In the genomic region with DNA sequence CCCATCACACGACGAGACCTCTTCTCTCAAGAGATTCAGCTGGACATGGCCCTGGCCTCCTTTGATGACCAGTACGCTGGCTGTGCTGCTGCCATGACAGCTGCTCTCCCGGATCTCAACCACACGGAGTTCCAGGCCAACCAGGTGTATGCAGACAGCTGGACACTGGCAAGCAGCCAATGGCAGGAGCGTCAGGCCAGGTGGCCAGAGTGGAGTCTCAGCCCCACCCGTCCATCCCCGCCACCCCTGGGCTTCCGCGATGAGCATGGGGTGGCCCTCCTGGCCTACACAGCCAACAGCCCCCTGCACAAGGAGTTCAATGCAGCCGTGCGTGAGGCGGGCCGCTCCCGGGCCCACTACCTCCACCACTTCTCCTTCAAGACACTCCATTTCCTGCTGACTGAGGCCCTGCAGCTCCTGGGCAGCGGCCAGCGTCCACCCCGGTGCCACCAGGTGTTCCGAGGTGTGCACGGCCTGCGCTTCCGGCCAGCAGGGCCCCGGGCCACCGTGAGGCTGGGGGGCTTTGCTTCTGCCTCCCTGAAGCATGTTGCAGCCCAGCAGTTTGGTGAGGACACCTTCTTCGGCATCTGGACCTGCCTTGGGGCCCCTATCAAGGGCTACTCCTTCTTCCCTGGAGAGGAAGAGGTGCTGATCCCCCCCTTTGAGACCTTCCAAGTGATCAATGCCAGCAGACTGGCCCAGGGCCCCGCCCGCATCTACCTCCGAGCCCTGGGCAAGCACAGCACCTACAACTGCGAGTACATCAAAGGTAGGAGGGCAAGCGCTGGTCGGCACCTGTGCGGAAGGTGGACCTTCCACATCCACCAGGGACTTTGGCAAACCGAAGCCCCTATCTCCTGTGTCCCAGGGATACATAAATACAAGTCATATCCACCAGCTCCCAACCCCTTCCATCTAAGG, we compare ENCODE assay signal across 21 cellular contexts. TPM values are rescaled to one million over a fixed set of nuclear protein-coding genes. Genes with fewer than 3 reads are reported as not detected.
A peak's percentile ranks its signal among the peaks of the same experiment; 100 is the strongest.
DNase-seq lines count a peak whose midpoint lies in the region; ATAC-seq and TF ChIP-seq lines count a peak whose summit lies in the region.
"Had no signal": no experiment of that assay in that cellular context is flagged by ENCODE, and none has a peak within 500 bp of the region (broad histone marks: within the 10 kb centered on the region; RNA-seq: fewer than 3 reads in every experiment).

No MANE protein-coding gene starts in this region.

- WGBS in body of pancreas, 2 donors, result 85 to 93% methylated on average over 11 to 33 of the region's 33 CpGs

- ATAC-seq in body of pancreas, result no peak
- ATAC-seq: T-cell had no signal

- DNase-seq in DMS53 treated with DMSO at 0.1 percent for 48 hours (lab: John Stamatoyannopoulos, UW; ENCODE audit: unreplicated experiment) (peak; percentile 2), NCI-H146 treated with DMSO at 0.1 percent for 48 hours (lab: John Stamatoyannopoulos, UW; ENCODE audit: unreplicated experiment) (peak; percentile 28), body of pancreas (peak; percentile 26 to 61 (median 42)), myocyte (ENCODE audit: low read depth) (peak; percentile 14), NCI-H187 treated with DMSO at 0.1 percent for 48 hours (lab: John Stamatoyannopoulos, UW) (no peak), AG08396 (ENCODE audit: low spot score) (no peak), T-helper 9 cell (no peak)
- DNase-seq in T-helper 2 cell treated with Interferon-gamma antibody and Interleukin-4, amounts not matched to agents 5 μg/mL and 100 μg/mL, for 36 hours (ENCODE audit: low spot score), result no peak
- DNase-seq: ACHN; BE2C; CD8-positive, alpha-beta memory T cell; KBM-7; NCI-H1092 treated with DMSO at 0.1 percent for 48 hours; NCI-H187; NCI-H2171; NCI-H510A treated with DMSO at 0.1 percent for 48 hours; T-cell had no signal

- H3K36me3 Mint-ChIP-seq in T-helper 2 cell treated with Interferon-gamma antibody and Interleukin-4, amounts not matched to agents 5 μg/mL and 100 μg/mL, for 36 hours (ENCODE audit: low read depth), result no peaks in the 10 kb centered on the region

- H3K36me3 ChIP-seq in body of pancreas (replicated peaks in 1 of 2; ENCODE audit: insufficient read depth in 1 of 2, low read depth in 2 of 2), result no peaks in the 10 kb centered on the region
- H3K36me3 ChIP-seq: BE2C, HAP-1 had no signal

- H3K4me1 Mint-ChIP-seq in T-helper 2 cell treated with Interferon-gamma antibody and Interleukin-4, amounts not matched to agents 5 μg/mL and 100 μg/mL, for 36 hours (ENCODE audit: low read depth), result peaks cover 2% of the 10 kb centered on the region
- H3K4me1 Mint-ChIP-seq: CD8-positive, alpha-beta memory T cell; T-cell had no signal

- no peak overlapping the region for H3K4me3 ChIP-seq in body of pancreas
- H3K4me3 ChIP-seq: HAP-1, SK-N-MC had no signal

- intact Hi-C loops in body of pancreas (cut with DNase I), result no loop called here

- H3K27me3 Mint-ChIP-seq in T-helper 2 cell treated with Interferon-gamma antibody and Interleukin-4, amounts not matched to agents 5 μg/mL and 100 μg/mL, for 36 hours (ENCODE audit: low read depth), result peaks cover 9% of the 10 kb centered on the region

- H3K9me3 ChIP-seq in body of pancreas, result no peaks in the 10 kb centered on the region
- H3K9me3 ChIP-seq: BE2C, HAP-1 had no signal

- no peak overlapping the region for H3K27ac ChIP-seq in body of pancreas
- H3K27ac ChIP-seq: SK-N-MC had no signal

- no peaks in the 10 kb centered on the region for H3K9me3 Mint-ChIP-seq in T-helper 2 cell treated with Interferon-gamma antibody and Interleukin-4, amounts not matched to agents 5 μg/mL and 100 μg/mL, for 36 hours
- H3K9me3 Mint-ChIP-seq: CD8-positive, alpha-beta memory T cell; T-cell had no signal

- H3K27me3 ChIP-seq in body of pancreas, result no peaks in the 10 kb centered on the region
- H3K27me3 ChIP-seq: BE2C had no signal

- H3K27ac Mint-ChIP-seq in T-helper 2 cell treated with Interferon-gamma antibody and Interleukin-4, amounts not matched to agents 5 μg/mL and 100 μg/mL, for 36 hours, result no peak overlapping the region
- H3K27ac Mint-ChIP-seq: T-cell had no signal

- no peak for TF ChIP-seq POLR2A in body of pancreas (IDR thresholded peaks at IDR 0.05)

- no peak overlapping the region for H3K4me3 Mint-ChIP-seq in T-helper 2 cell treated with Interferon-gamma antibody and Interleukin-4, amounts not matched to agents 5 μg/mL and 100 μg/mL, for 36 hours
- H3K4me3 Mint-ChIP-seq: CD8-positive, alpha-beta memory T cell; T-cell had no signal

- no peaks in the 10 kb centered on the region for H3K4me1 ChIP-seq in body of pancreas
- H3K4me1 ChIP-seq: BE2C, HAP-1 had no signal

- no peak for TF ChIP-seq CTCF in body of pancreas (IDR thresholded peaks at IDR 0.05)

RNA-seq across cellular contexts. Expression of a gene that starts 11.3 kb away (rescaled TPM):
- 1 to 10 TPM; 2.3 to 3.0 TPM for total RNA-seq in body of pancreas
- 0.47 and 0.59 TPM in 2 replicates for total RNA-seq in myocyte
- polyA plus RNA-seq in myocyte (2012), result 0.68 TPM

RNA-seq across cellular contexts. Expression of a gene that starts 14.9 kb away (rescaled TPM):
- total RNA-seq in body of pancreas (not detected), myocyte (2.4 and 2.7 TPM in 2 replicates)
- polyA plus RNA-seq in myocyte (2012), result 0.64 TPM
- total RNA-seq: CD8-positive, alpha-beta memory T cell; HT1080; MCF 10A; T-cell had no signal
- polyA plus RNA-seq: CD8-positive, alpha-beta memory T cell had no signal

RNA-seq across cellular contexts. Expression of a gene that starts 18.1 kb away (rescaled TPM):
- total RNA-seq in body of pancreas (not detected), myocyte (0.88 and 2.4 TPM in 2 replicates)
- polyA plus RNA-seq in myocyte (2012), result 0.93 TPM
- total RNA-seq: CD8-positive, alpha-beta memory T cell; HT1080; MCF 10A; T-cell had no signal
- polyA plus RNA-seq: CD8-positive, alpha-beta memory T cell had no signal

Comparison
In these comparisons a context has a peak if more than half of its experiments do, and no peak if none do; other contexts are left out.
1. DNase-seq: peak in DMS53 treated with DMSO at 0.1 percent for 48 hours (single experiment), NCI-H146 treated with DMSO at 0.1 percent for 48 hours (single experiment), body of pancreas (4 of 4) and myocyte (single experiment); none in NCI-H187 treated with DMSO at 0.1 percent for 48 hours (single experiment), T-helper 2 cell treated with Interferon-gamma antibody and Interleukin-4, amounts not matched to agents 5 μg/mL and 100 μg/mL, for 36 hours (single experiment), AG08396 (single experiment) and T-helper 9 cell (single experiment).